ENCODE assay signal across 20 cellular contexts in the genomic region with DNA sequence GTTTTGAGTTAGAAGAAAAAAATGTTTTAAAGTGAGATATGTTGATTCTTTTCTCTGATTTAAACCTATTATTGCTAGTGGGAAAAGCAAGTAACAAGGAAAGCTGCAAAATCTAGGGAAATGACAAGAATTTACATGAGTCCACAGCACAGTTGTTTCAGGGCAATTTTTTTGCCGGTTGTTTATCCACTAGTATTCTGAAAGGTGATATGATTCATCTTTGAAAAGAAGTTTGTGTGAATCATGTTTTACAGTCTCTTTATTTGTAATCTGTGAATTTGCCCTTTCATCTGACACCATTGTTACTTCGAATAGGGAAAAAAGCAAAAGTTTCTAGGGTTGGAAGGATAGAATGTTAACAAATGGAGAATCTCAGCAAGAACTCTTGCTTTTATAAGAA.
A peak's percentile ranks its signal among the peaks of the same experiment; 100 is the strongest.
DNase-seq lines count a peak whose midpoint lies in the region; ATAC-seq and TF ChIP-seq lines count a peak whose summit lies in the region.
"Had no signal": no experiment of that assay in that cellular context is flagged by ENCODE, and none has a peak within 500 bp of the region (broad histone marks: within the 10 kb centered on the region; RNA-seq: fewer than 3 reads in every experiment).

No MANE protein-coding gene starts in this region.

- no peak for TF ChIP-seq CTCF in HFF-Myc (IDR thresholded peaks at IDR 0.05; ENCODE audit: low read depth, low read length, missing control alignments)
- no peak for TF ChIP-seq CTCF in WI38 (IDR thresholded peaks at IDR 0.05; ENCODE audit: low read depth, low read length)
- no peak for TF ChIP-seq CTCF in fibroblast of the aortic adventitia (IDR thresholded peaks at IDR 0.05; ENCODE audit: insufficient read depth, low read length)
- TF ChIP-seq CTCF in type B pancreatic cell (conservative IDR thresholded peaks at IDR 0.05), result no peak

- no peak overlapping the region for H3K4me3 ChIP-seq in HFF-Myc (replicated peaks; ENCODE audit: low read depth, low read length)
- peak overlapping the region; percentile 19 for H3K4me3 ChIP-seq in WI38 (ENCODE audit: low read depth, low read length)
- H3K4me3 ChIP-seq in fibroblast of the aortic adventitia (ENCODE audit: low read depth, low read length), result no peak overlapping the region
- H3K4me3 ChIP-seq: ascending aorta, heart left ventricle, upper lobe of left lung had no signal

- ATAC-seq in activated T-cell treated with anti-CD3 and anti-CD28 coated beads, Interleukin-2, amount 50 U/mL, for 72 hours (replicated peaks in 1 of 2), result no peak
- ATAC-seq: CD8-positive, alpha-beta T cell; heart left ventricle; HepG2; left cardiac atrium had no signal

- peak overlapping the region; percentile 46 for H3K27ac Mint-ChIP-seq in type B pancreatic cell
- no peak overlapping the region for H3K27ac Mint-ChIP-seq in activated T-cell treated with anti-CD3 and anti-CD28 coated beads, Interleukin-2, amount 50 U/mL, for 72 hours
- H3K27ac Mint-ChIP-seq: CD8-positive, alpha-beta T cell; naive B cell had no signal

- no peak overlapping the region for H3K4me3 Mint-ChIP-seq in type B pancreatic cell
- no peak overlapping the region for H3K4me3 Mint-ChIP-seq in activated T-cell treated with anti-CD3 and anti-CD28 coated beads, Interleukin-2, amount 50 U/mL, for 72 hours
- H3K4me3 Mint-ChIP-seq: CD8-positive, alpha-beta T cell; naive B cell had no signal

- H3K4me1 Mint-ChIP-seq in type B pancreatic cell (ENCODE audit: unreplicated experiment), result peaks cover 9% of the 10 kb centered on the region
- H3K4me1 Mint-ChIP-seq in activated T-cell treated with anti-CD3 and anti-CD28 coated beads, Interleukin-2, amount 50 U/mL, for 72 hours (ENCODE audit: low read depth), result no peaks in the 10 kb centered on the region
- H3K4me1 Mint-ChIP-seq: naive B cell had no signal

- no peaks in the 10 kb centered on the region for H3K36me3 Mint-ChIP-seq in type B pancreatic cell
- H3K36me3 Mint-ChIP-seq in activated T-cell treated with anti-CD3 and anti-CD28 coated beads, Interleukin-2, amount 50 U/mL, for 72 hours (ENCODE audit: insufficient read depth in 2 of 2), result peaks cover 0 to 1% of the 10 kb centered on the region in 2 donors
- H3K36me3 Mint-ChIP-seq: CD8-positive, alpha-beta T cell; naive B cell had no signal

- no peaks in the 10 kb centered on the region for H3K27me3 Mint-ChIP-seq in type B pancreatic cell
- no peaks in the 10 kb centered on the region for H3K27me3 Mint-ChIP-seq in activated T-cell treated with anti-CD3 and anti-CD28 coated beads, Interleukin-2, amount 50 U/mL, for 72 hours (ENCODE audit: low read depth)
- H3K27me3 Mint-ChIP-seq: naive B cell had no signal

- H3K9me3 Mint-ChIP-seq in type B pancreatic cell, result no peaks in the 10 kb centered on the region
- peaks cover 3 to 5% of the 10 kb centered on the region in 2 donors for H3K9me3 Mint-ChIP-seq in activated T-cell treated with anti-CD3 and anti-CD28 coated beads, Interleukin-2, amount 50 U/mL, for 72 hours

- DNase-seq in HFF-Myc (ENCODE audit: extremely low read depth, low read depth) (peak; percentile 15), fibroblast of the aortic adventitia (ENCODE audit: low read depth) (peak; percentile 44), type B pancreatic cell (ENCODE audit: extremely low spot score, unreplicated experiment) (no peak), NCI-H1105 (lab: John Stamatoyannopoulos, UW) (no peak)
- DNase-seq in stimulated activated CD4-positive, alpha-beta T cell treated with anti-CD3 and anti-CD28 coated beads, Interleukin-1b, Interleukin-23, amount 100 ng/mL, for 48 hours, result no peak
- DNase-seq in activated T-cell treated with anti-CD3 and anti-CD28 coated beads, Interleukin-2, amount 50 U/mL, for 72 hours, result no peak
- DNase-seq: activated CD8-positive, alpha-beta memory T cell treated with anti-CD3 and anti-CD28 coated beads for 24 hours; activated effector memory CD4-positive, alpha-beta T cell treated with anti-CD3 and anti-CD28 coated beads, Interleukin-2, amount 50 U/mL, for 16 hours; CD8-positive, alpha-beta T cell; effector memory CD4-positive, alpha-beta T cell; GDM1; heart left ventricle; left cardiac atrium; naive B cell; NCI-H1048; stimulated activated CD4-positive, alpha-beta T cell treated with anti-CD3 and anti-CD28 coated beads, Interleukin-4, amount 100 ng/mL, for 1 hour; upper lobe of left lung had no signal

Comparison
In these comparisons a context has a peak if more than half of its experiments do, and no peak if none do; other contexts are left out.
1. DNase-seq: peak in HFF-Myc (single experiment) and fibroblast of the aortic adventitia (single experiment); none in type B pancreatic cell (single experiment), NCI-H1105 (single experiment), stimulated activated CD4-positive, alpha-beta T cell treated with anti-CD3 and anti-CD28 coated beads, Interleukin-1b, Interleukin-23, amount 100 ng/mL, for 48 hours (single experiment) and activated T-cell treated with anti-CD3 and anti-CD28 coated beads, Interleukin-2, amount 50 U/mL, for 72 hours (0 of 2).